8 cellular contexts compared by ENCODE assay signal in genomic region chr6:53359088-53359842, GRCh38. TPM values are rescaled to one million over a fixed set of nuclear protein-coding genes. Genes with fewer than 3 reads are reported as not detected.
A peak's percentile ranks its signal among the peaks of the same experiment; 100 is the strongest.
DNase-seq lines count a peak whose midpoint lies in the region; ATAC-seq and TF ChIP-seq lines count a peak whose summit lies in the region.

No MANE protein-coding gene starts in this region.

- peak overlapping the region; percentile 99 for H3K27ac Mint-ChIP-seq in T-helper 17 cell

- H3K4me1 ChIP-seq in right atrium auricular region (peaks cover 0 to 8% of the 10 kb centered on the region in 2 donors), psoas muscle (peaks cover 8% of the 10 kb centered on the region), urinary bladder (ENCODE audit: insufficient read depth) (no peaks in the 10 kb centered on the region)

- WGBS in psoas muscle, 3 donors, result 0 to 2% (median 1%) methylated on average over 60 to 74 of the region's 74 CpGs
- WGBS in urinary bladder, result under 1% methylated on average over 74 of the region's 74 CpGs

- TF ChIP-seq CTCF in right atrium auricular region (IDR thresholded peaks at IDR 0.05) (no peak), psoas muscle (IDR thresholded peaks at IDR 0.05) (no peak)

- H3K36me3 ChIP-seq in right atrium auricular region (no peaks in the 10 kb centered on the region), psoas muscle (ENCODE audit: insufficient read depth in 1 of 2, low read depth in 1 of 2) (no peaks in the 10 kb centered on the region), urinary bladder (ENCODE audit: insufficient read depth) (no peaks in the 10 kb centered on the region)

- TF ChIP-seq POLR2A in GM15510 (IDR thresholded peaks at IDR 0.05; ENCODE audit: borderline replicate concordance, extremely low read depth, insufficient read length), result peak; percentile 87

- H3K4me3 ChIP-seq in right atrium auricular region (peak overlapping the region; percentile 58 to 62), psoas muscle (peak overlapping the region; percentile 81), urinary bladder (ENCODE audit: low read depth, low read length) (peak overlapping the region; percentile 66)

- no peaks in the 10 kb centered on the region for H3K36me3 Mint-ChIP-seq in T-helper 17 cell (ENCODE audit: low read depth)

- H3K27ac ChIP-seq in right atrium auricular region (peak overlapping the region; percentile 90 to 92), psoas muscle (peak overlapping the region; percentile 73), urinary bladder (ENCODE audit: low read depth) (peak overlapping the region; percentile 93)

- H3K9me3 ChIP-seq in T-helper 17 cell (ENCODE audit: control insufficient read depth, low read length, poor library complexity, severe bottlenecking) (no peaks in the 10 kb centered on the region), right atrium auricular region (no peaks in the 10 kb centered on the region), psoas muscle (no peaks in the 10 kb centered on the region)

- H3K27me3 ChIP-seq in right atrium auricular region (no peaks in the 10 kb centered on the region), psoas muscle (ENCODE audit: insufficient read depth in 3 of 3, low read length in 2 of 3) (no peaks in the 10 kb centered on the region)

- no peaks in the 10 kb centered on the region for H3K27me3 Mint-ChIP-seq in T-helper 17 cell

- DNase-seq in NCI-H1694 (lab: John Stamatoyannopoulos, UW), result peak; percentile 46
- DNase-seq in T-helper 17 cell, result peak; percentile 86 to 91 (median 86)
- DNase-seq in anterior cingulate cortex (lab: John Stamatoyannopoulos, UW), result peak; percentile 65 to 98 (median 94)
- peak; percentile 97 for DNase-seq in right atrium auricular region (ENCODE audit: low spot score)
- peak; percentile 95 to 96 for DNase-seq in psoas muscle

- intact Hi-C loops in psoas muscle (cut with DNase I), result loop anchor here in 1 of 2 donors (5.0 kb wide), 1 partner anchor 123 kb away; no protein-coding TSS in a partner anchor

- peaks cover 39% of the 10 kb centered on the region for H3K4me1 Mint-ChIP-seq in T-helper 17 cell

- ATAC-seq in HG02852 (IDR thresholded peaks at IDR 0.05; ENCODE audit: unreplicated experiment), result peak; percentile 96
- peak; percentile 81 for ATAC-seq in T-helper 17 cell
- peak; percentile 98 to 99 (median 99) for ATAC-seq in psoas muscle

- H3K4me3 Mint-ChIP-seq in T-helper 17 cell, result peak overlapping the region; percentile 94

RNA-seq across cellular contexts. Expression of gene ELOVL5, which starts 10.5 kb away (rescaled TPM):
- 100 to 1,000 TPM; 121 to 147 TPM for total RNA-seq in T-helper 17 cell
- total RNA-seq in right atrium auricular region, result 10 to 100 TPM; 31.2 to 34.9 TPM
- 10 to 100 TPM in 1 of 4 donors, 1 to 10 TPM in 3; 5.7 to 14.4 (median 8.7) TPM for total RNA-seq in psoas muscle
- 1 to 10 TPM; 4.8 to 9.2 (median 5.8) TPM for polyA plus RNA-seq in psoas muscle
- total RNA-seq in urinary bladder, result 72.6 TPM
- 54.3 TPM for polyA plus RNA-seq in urinary bladder

Comparison
In these comparisons a context has a peak if more than half of its experiments do, and no peak if none do; other contexts are left out.
1. Peak in every context shown above with its lines: DNase-seq, ATAC-seq, H3K4me3 ChIP-seq and H3K27ac ChIP-seq.
2. DNase-seq: peak in every context shown above with its lines; median percentile 97 in right atrium auricular region; 96 in psoas muscle; 94 in anterior cingulate cortex; 86 in T-helper 17 cell; 46 in NCI-H1694.